ENCODE assay signal across 14 cellular contexts in genomic region chr2:1502891-1503304, GRCh38.
"Had no signal": no experiment of that assay in that cellular context is flagged by ENCODE, and none has a peak within 500 bp of the region (broad histone marks: within the 10 kb centered on the region; RNA-seq: fewer than 3 reads in every experiment).

No MANE protein-coding gene starts in this region.

- H3K4me3 ChIP-seq: SK-N-MC had no signal

- H3K27me3 ChIP-seq: brain microvascular endothelial cell, foreskin keratinocyte had no signal

- H3K4me1 ChIP-seq: foreskin keratinocyte had no signal

- H3K27ac ChIP-seq: brain microvascular endothelial cell, foreskin keratinocyte, SK-N-MC had no signal

- DNase-seq: activated CD4-positive, alpha-beta T cell treated with anti-CD3 and anti-CD28 coated beads, Interleukin-2, amount 50 U/mL, for 4 hours; activated CD4-positive, CD25-positive, alpha-beta regulatory T cell treated with anti-CD3 and anti-CD28 coated beads, Interleukin-2, amount 50 U/mL, for 72 hours; activated CD8-positive, alpha-beta memory T cell treated with anti-CD3 and anti-CD28 coated beads, Interleukin-2, amount 10 ng/mL, durations not matched to agents 7 days and 5 days; activated T-cell treated with anti-CD3 and anti-CD28 coated beads, Interleukin-2, amount 50 U/mL, for 1 hour; brain microvascular endothelial cell; effector CD8-positive, alpha-beta T cell; foreskin keratinocyte; glutamatergic neuron; hypothalamus; nephron progenitor cell; stimulated activated CD4-positive, alpha-beta T cell treated with anti-CD3 and anti-CD28 coated beads, Interleukin-2, amount 100 ng/mL, for 48 hours; stimulated activated naive CD4-positive, alpha-beta T cell had no signal

- ATAC-seq: activated CD8-positive, alpha-beta memory T cell treated with anti-CD3 and anti-CD28 coated beads, Interleukin-2, amount 10 ng/mL, durations not matched to agents 7 days and 5 days; activated naive CD4-positive, alpha-beta T cell treated with anti-CD3 and anti-CD28 coated beads, Interleukin-2, amount 50 U/mL, for 72 hours; foreskin keratinocyte had no signal

- H3K36me3 ChIP-seq: brain microvascular endothelial cell had no signal
